ENCODE assay signal across 2 cellular contexts in genomic region chr11:64292458-64293254, GRCh38.
TF ChIP-seq lines count a peak whose summit lies in the region.

No MANE protein-coding gene starts in this region.

TF ChIP-seq in SK-N-SH, 30 proteins besides CTCF, POLR2A, EP300 and RAD21 (continued from another document):
- TF ChIP-seq REST (IDR thresholded peaks at IDR 0.05; ENCODE audit: low read depth, low read length), result no peak
- no peak for TF ChIP-seq JUND (IDR thresholded peaks at IDR 0.05)
- TF ChIP-seq GABPA (IDR thresholded peaks at IDR 0.05; ENCODE audit: low read depth), result no peak
- TF ChIP-seq RXRA (IDR thresholded peaks at IDR 0.05; ENCODE audit: borderline replicate concordance, low read depth), result no peak
- no peak for TF ChIP-seq NRF1 (IDR thresholded peaks at IDR 0.05; ENCODE audit: low read depth, low read length)
- no peak for TF ChIP-seq USF1 (IDR thresholded peaks at IDR 0.05; ENCODE audit: borderline replicate concordance, low read depth)
- TF ChIP-seq FOXM1 (IDR thresholded peaks at IDR 0.05; ENCODE audit: low read depth), result no peak
- no peak for TF ChIP-seq POLR2AphosphoS5 (IDR thresholded peaks at IDR 0.05; ENCODE audit: low read depth, low read length)
- TF ChIP-seq YY1 (IDR thresholded peaks at IDR 0.05; ENCODE audit: low read depth), result no peak
- TF ChIP-seq EZH2phosphoT487 (IDR thresholded peaks at IDR 0.05; ENCODE audit: borderline replicate concordance, low read depth), result no peak
- no peak for TF ChIP-seq GATA2 (CRISPR knock-in tag; IDR thresholded peaks at IDR 0.05)
- no peak for TF ChIP-seq MAX (IDR thresholded peaks at IDR 0.05; ENCODE audit: low read depth)

TF ChIP-seq in SK-N-SH treated with all-trans-retinoic acid at 6 μM for 48 hours, 23 proteins besides CTCF, POLR2A, EP300 and RAD21 (continued from another document):
- TF ChIP-seq TSHZ2 (CRISPR knock-in tag; IDR thresholded peaks at IDR 0.05) (no peak), ZFP30 (CRISPR knock-in tag; IDR thresholded peaks at IDR 0.05) (no peak), SNAI2 (CRISPR knock-in tag; IDR thresholded peaks at IDR 0.05) (no peak), POU6F1 (CRISPR knock-in tag; IDR thresholded peaks at IDR 0.05; ENCODE audit: borderline replicate concordance, low read depth) (no peak), CSRNP3 (CRISPR knock-in tag; IDR thresholded peaks at IDR 0.05) (no peak), PPARA (CRISPR knock-in tag; IDR thresholded peaks at IDR 0.05; ENCODE audit: borderline replicate concordance) (no peak), ESRRG (CRISPR knock-in tag; IDR thresholded peaks at IDR 0.05) (no peak), ZNF8 (CRISPR knock-in tag; IDR thresholded peaks at IDR 0.05) (no peak), CSDC2 (CRISPR knock-in tag; IDR thresholded peaks at IDR 0.05) (no peak), TCF4 (CRISPR knock-in tag; IDR thresholded peaks at IDR 0.05; ENCODE audit: borderline replicate concordance) (no peak), RARB (CRISPR knock-in tag; IDR thresholded peaks at IDR 0.05) (no peak), ZNF565 (CRISPR knock-in tag; conservative IDR thresholded peaks at IDR 0.05; ENCODE audit: low read depth) (no peak), BACH2 (CRISPR knock-in tag; IDR thresholded peaks at IDR 0.05; ENCODE audit: borderline replicate concordance) (no peak), ZNF70 (CRISPR knock-in tag; IDR thresholded peaks at IDR 0.05) (no peak)
